In the genomic region with DNA sequence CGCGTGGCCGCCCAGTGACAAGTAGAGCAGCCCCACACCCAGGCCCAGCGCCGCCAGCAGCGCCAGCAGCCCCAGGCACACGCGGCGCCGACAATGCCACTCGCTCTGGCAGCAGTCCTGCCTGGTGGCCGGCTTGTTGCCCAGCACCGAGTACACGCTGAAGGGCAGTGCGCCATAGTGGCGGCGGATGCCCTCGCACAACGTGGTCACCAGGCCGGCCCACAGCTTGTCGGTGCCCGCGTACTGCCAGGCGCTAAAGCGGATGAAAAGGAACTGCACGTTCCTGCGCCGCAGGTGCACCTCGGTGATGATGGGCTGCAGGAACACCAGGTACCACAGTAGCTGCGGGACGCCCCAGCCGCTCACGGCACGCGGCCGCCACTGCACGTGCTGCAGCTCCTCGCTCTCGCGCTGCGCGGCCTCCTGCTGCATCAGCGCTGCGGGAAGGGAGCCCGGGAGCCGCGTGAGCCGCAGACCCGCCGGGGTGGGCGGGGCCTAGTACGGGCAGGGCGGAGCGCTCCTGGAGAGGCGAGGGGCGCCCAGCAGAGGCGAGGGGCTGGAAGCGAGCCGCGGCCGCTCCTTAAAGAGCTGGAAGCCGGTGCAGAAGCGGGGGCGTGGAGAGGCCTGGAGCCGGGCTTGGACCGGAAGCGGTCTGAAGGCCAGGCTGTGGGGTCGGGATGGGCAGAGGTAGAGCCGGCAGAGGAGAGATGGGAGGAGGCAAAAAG, we compare ENCODE assay signal across 8 cellular contexts. TPM values are rescaled to one million over a fixed set of nuclear protein-coding genes. Genes with fewer than 3 reads are reported as not detected.
DNase-seq lines count a peak whose midpoint lies in the region; ATAC-seq and TF ChIP-seq lines count a peak whose summit lies in the region.

No MANE protein-coding gene starts in this region.

- CTCF ChIA-PET in mammary epithelial cell (lab: Charles Lee; ENCODE audit: low non-redundant PET) = no interaction called here

- no peak overlapping the region for H3K27ac ChIP-seq in mammary epithelial cell (ENCODE audit: insufficient read depth, low read depth, low read length)

- in situ Hi-C loops in mammary epithelial cell (cut with MboI; ENCODE audit: low sequenced_read_pairs in 2 of 2) = no loop called here

- no peaks in the 10 kb centered on the region for H3K27me3 ChIP-seq in mammary epithelial cell (ENCODE audit: insufficient read depth, low read length)

- H3K36me3 ChIP-seq in mammary epithelial cell (ENCODE audit: insufficient read depth, low read length) = no peaks in the 10 kb centered on the region

- ATAC-seq in SK-N-SH treated with all-trans-retinoic acid at 6 μM for 48 hours (peak; percentile 48), HG02981 (IDR thresholded peaks at IDR 0.05; ENCODE audit: unreplicated experiment) (no peak)

- 27% methylated on average over 33 of the region's 69 CpGs for WGBS in mammary epithelial cell (ENCODE audit: low coverage, missing lambda C conversion rate)

- DNase-seq in Daoy (ENCODE audit: low read depth) (peak; percentile 64), mammary epithelial cell (no peak), islet precursor cell (peak; percentile 78), dedifferentiated amniotic fluid mesenchymal stem cell (ENCODE audit: extremely low spot score) (no peak), NCI-H2196 (lab: John Stamatoyannopoulos, UW; ENCODE audit: unreplicated experiment) (no peak)
- peak; percentile 39 for DNase-seq in stimulated activated CD4-positive, alpha-beta T cell treated with anti-CD3 and anti-CD28 coated beads, Interleukin-1b, Interleukin-23, amount 100 ng/mL, for 48 hours

- H3K79me2 ChIP-seq in mammary epithelial cell (ENCODE audit: insufficient read depth, low read length) = no peaks in the 10 kb centered on the region

- dilution Hi-C loops in mammary epithelial cell (cut with HindIII; ENCODE audit: low sequenced_read_pairs) = no loop called here

- peaks cover 4% of the 10 kb centered on the region for H3K9me3 ChIP-seq in mammary epithelial cell (replicated peaks; ENCODE audit: insufficient read depth, low read length)

- peaks cover 2% of the 10 kb centered on the region for H4K20me1 ChIP-seq in mammary epithelial cell (ENCODE audit: insufficient read depth, low read length)

- H3K4me1 ChIP-seq in mammary epithelial cell (ENCODE audit: insufficient read depth, low read length) = peaks cover 38% of the 10 kb centered on the region

- TF ChIP-seq CTCF in mammary epithelial cell (conservative IDR thresholded peaks at IDR 0.05 in 1 of 2, IDR thresholded peaks at IDR 0.05 in 1 of 2; ENCODE audit: extremely low read depth in 1 of 2, insufficient read depth in 1 of 2, low read depth in 1 of 2, low read length in 2 of 2) = no peak

- H3K4me3 ChIP-seq in mammary epithelial cell (replicated peaks in 1 of 3; ENCODE audit: insufficient read depth in 1 of 3, low read depth in 2 of 3, low read length in 3 of 3) = no peak overlapping the region

- peak overlapping the region; percentile 39 for H3K4me2 ChIP-seq in mammary epithelial cell (ENCODE audit: insufficient read depth, low read depth, low read length)

- no peak overlapping the region for H2AFZ ChIP-seq in mammary epithelial cell (ENCODE audit: low read depth, low read length)

- intact Hi-C loops in mammary epithelial cell (cut with micrococcal nuclease) = no loop called here

- H3K9ac ChIP-seq in mammary epithelial cell (ENCODE audit: insufficient read depth, low read length) = no peak overlapping the region

- BruUV-seq in mammary epithelial cell (replicated peaks; lab: Mats Ljungman, UMichigan) = no TSS peak

TF ChIP-seq in SK-N-SH treated with all-trans-retinoic acid at 6 μM for 48 hours, 23 proteins besides CTCF, POLR2A, EP300 and RAD21:
- TF ChIP-seq PPARA (CRISPR knock-in tag; IDR thresholded peaks at IDR 0.05; ENCODE audit: borderline replicate concordance) (no peak), OSR1 (CRISPR knock-in tag; IDR thresholded peaks at IDR 0.05) (no peak), ZNF8 (CRISPR knock-in tag; IDR thresholded peaks at IDR 0.05) (no peak), TCF4 (CRISPR knock-in tag; IDR thresholded peaks at IDR 0.05; ENCODE audit: borderline replicate concordance) (no peak), ZFP30 (CRISPR knock-in tag; IDR thresholded peaks at IDR 0.05) (no peak), CSRNP3 (CRISPR knock-in tag; IDR thresholded peaks at IDR 0.05) (no peak), CREB5 (CRISPR knock-in tag; IDR thresholded peaks at IDR 0.05; ENCODE audit: low read depth) (no peak), POU6F1 (CRISPR knock-in tag; IDR thresholded peaks at IDR 0.05; ENCODE audit: borderline replicate concordance, low read depth) (no peak), ARNTL (CRISPR knock-in tag; IDR thresholded peaks at IDR 0.05; ENCODE audit: borderline replicate concordance, low read depth) (no peak), ZNF70 (CRISPR knock-in tag; IDR thresholded peaks at IDR 0.05) (no peak), BACH2 (CRISPR knock-in tag; IDR thresholded peaks at IDR 0.05; ENCODE audit: borderline replicate concordance) (no peak)
TF ChIP-seq in SK-N-SH treated with all-trans-retinoic acid at 6 μM for 48 hours: peak in this region for 0.

RNA-seq across cellular contexts. Expression of gene NKPD1, which starts 7.3 kb away (rescaled TPM):
- 0.11 and 1.4 TPM in 2 replicates for total RNA-seq in Daoy (2014; rRNA removed; shearing (Covaris generic))
- total RNA-seq in mammary epithelial cell = 1 to 10 TPM in 1 of 2 donors, under 1 TPM in 1; 0.92 to 1.8 TPM
- 0.79 TPM for polyA plus RNA-seq in mammary epithelial cell
- 2.8 TPM for polyA minus RNA-seq in mammary epithelial cell

RNA-seq across cellular contexts. Expression of gene TRAPPC6A, which starts 24.5 kb away (rescaled TPM):
- 4.3 and 8.4 TPM in 2 replicates for total RNA-seq in Daoy (2014; rRNA removed; shearing (Covaris generic))
- 1 to 10 TPM; 7.0 to 9.7 TPM for total RNA-seq in mammary epithelial cell
- 14.2 TPM for polyA plus RNA-seq in mammary epithelial cell
- polyA minus RNA-seq in mammary epithelial cell = 3.2 TPM

RNA-seq across cellular contexts. Expression of gene BLOC1S3, which starts 25.1 kb away (rescaled TPM):
- 3.9 and 6.9 TPM in 2 replicates for total RNA-seq in Daoy (2014; rRNA removed; shearing (Covaris generic))
- 10 to 100 TPM in 1 of 2 donors, 1 to 10 TPM in 1; 7.8 to 14.4 TPM for total RNA-seq in mammary epithelial cell
- polyA plus RNA-seq in mammary epithelial cell = 7.3 TPM
- 14.7 TPM for polyA minus RNA-seq in mammary epithelial cell

Comparison
In these comparisons a context has a peak if more than half of its experiments do, and no peak if none do; other contexts are left out.
1. DNase-seq: peak in Daoy (single experiment), islet precursor cell (single experiment) and stimulated activated CD4-positive, alpha-beta T cell treated with anti-CD3 and anti-CD28 coated beads, Interleukin-1b, Interleukin-23, amount 100 ng/mL, for 48 hours (single experiment); none in mammary epithelial cell (single experiment), dedifferentiated amniotic fluid mesenchymal stem cell (single experiment) and NCI-H2196 (single experiment).